Comparison of ENCODE assay signal across 24 cellular contexts in genomic region chr16:87333101-87333500, GRCh38.
A peak's percentile ranks its signal among the peaks of the same experiment; 100 is the strongest.
DNase-seq lines count a peak whose midpoint lies in the region; ATAC-seq and TF ChIP-seq lines count a peak whose summit lies in the region.
"Had no signal": no experiment of that assay in that cellular context is flagged by ENCODE, and none has a peak within 500 bp of the region (broad histone marks: within the 10 kb centered on the region; RNA-seq: fewer than 3 reads in every experiment).

No MANE protein-coding gene starts in this region.

- H3K4me1 ChIP-seq in RWPE2 (ENCODE audit: insufficient read depth, poor library complexity, severe bottlenecking), result no peaks in the 10 kb centered on the region
- H3K4me1 ChIP-seq: ascending aorta, left lung, neural progenitor cell, vagina had no signal

- ATAC-seq in RWPE2 (ENCODE audit: low read depth) (no peak), GM21786 (IDR thresholded peaks at IDR 0.05; ENCODE audit: unreplicated experiment) (no peak), HG02610 (IDR thresholded peaks at IDR 0.05; ENCODE audit: unreplicated experiment) (no peak)
- ATAC-seq: left lung; mucosa of descending colon; stimulated activated naive B cell treated with anti-CD40 and anti-IgM and Interleukin-4, amounts not matched to agents 10 μg/mL and 1 μg/mL and 100 μg/mL, for 72 hours had no signal

- no peak for TF ChIP-seq CTCF in RWPE2 (IDR thresholded peaks at IDR 0.05; ENCODE audit: poor library complexity, severe bottlenecking)

- intact Hi-C loops in posterior cingulate gyrus (cut with DNase I), result no loop called here

- H3K27me3 ChIP-seq in RWPE2 (ENCODE audit: insufficient read depth, poor library complexity, severe bottlenecking), result no peaks in the 10 kb centered on the region
- H3K27me3 ChIP-seq: ascending aorta, BLaER1, left lung, neural progenitor cell, vagina had no signal

- H3K27ac ChIP-seq in RWPE2 (ENCODE audit: poor library complexity, severe bottlenecking), result no peak overlapping the region
- H3K27ac ChIP-seq: BLaER1, left lung, neural progenitor cell, vagina, VCaP had no signal

- no peaks in the 10 kb centered on the region for H3K9me3 ChIP-seq in RWPE2 (ENCODE audit: severe bottlenecking)
- H3K9me3 ChIP-seq: ascending aorta, BLaER1, left lung, mucosa of descending colon, vagina had no signal

- no peak overlapping the region for H3K4me3 ChIP-seq in RWPE2 (ENCODE audit: severe bottlenecking)
- H3K4me3 ChIP-seq: ascending aorta, BLaER1, left lung, mucosa of descending colon, neural progenitor cell, vagina had no signal

- peaks cover 34% of the 10 kb centered on the region for H3K36me3 ChIP-seq in RWPE2 (ENCODE audit: low read depth)
- H3K36me3 ChIP-seq: neural progenitor cell had no signal

- DNase-seq in Ammon's horn (ENCODE audit: low spot score) (peak; percentile 84), RWPE2 (ENCODE audit: low spot score) (peak; percentile 48), inferior parietal cortex (ENCODE audit: extremely low spot score) (peak; percentile 45), posterior cingulate gyrus (peak; percentile 54 to 96 (median 66)), HCEC 1CT (no peak), NAMALWA (ENCODE audit: low spot score) (no peak)
- DNase-seq: activated CD4-positive, alpha-beta T cell treated with anti-CD3 and anti-CD28 coated beads, Interleukin-2, amount 10 ng/mL, durations not matched to agents 24 days and 14 days; Calu3; EL; NCI-H2081; NCI-H345; NCI-H82; RPMI8226; stimulated activated CD4-positive, alpha-beta T cell treated with anti-CD3 and anti-CD28 coated beads, Interleukin-4, amount 100 ng/mL, for 1 hour; stimulated activated naive B cell treated with anti-CD40 and anti-IgM and Interleukin-4, amounts not matched to agents 10 μg/mL and 1 μg/mL and 100 μg/mL, for 72 hours had no signal

Comparison
In these comparisons a context has a peak if more than half of its experiments do, and no peak if none do; other contexts are left out.
1. DNase-seq: peak in Ammon's horn (single experiment), RWPE2 (single experiment), inferior parietal cortex (single experiment) and posterior cingulate gyrus (10 of 10); none in HCEC 1CT (single experiment) and NAMALWA (single experiment).